11 cellular contexts compared by ENCODE assay signal in genomic region chr20:54535045-54535444, GRCh38.
"Had no signal": no experiment of that assay in that cellular context is flagged by ENCODE, and none has a peak within 500 bp of the region (broad histone marks: within the 10 kb centered on the region; RNA-seq: fewer than 3 reads in every experiment).

No MANE protein-coding gene starts in this region.

- H3K27ac ChIP-seq: dorsolateral prefrontal cortex, lower lobe of right lung, neural progenitor cell, parathyroid adenoma, skin epidermis had no signal

- H3K79me2 ChIP-seq: parathyroid adenoma had no signal

- H3K36me3 ChIP-seq: lower lobe of right lung, neural progenitor cell had no signal

- DNase-seq: activated naive CD4-positive, alpha-beta T cell treated with anti-CD3 and anti-CD28 coated beads, Interleukin-2, amount 10 ng/mL, durations not matched to agents 7 days and 5 days; amniotic stem cell; cerebellar nuclear complex; dorsolateral prefrontal cortex; hypothalamus; lower lobe of right lung; retina had no signal

- H3K27me3 ChIP-seq: dorsolateral prefrontal cortex, neural progenitor cell had no signal

- H2AFZ ChIP-seq: neural progenitor cell, parathyroid adenoma had no signal

- H3K9ac ChIP-seq: neural progenitor cell, parathyroid adenoma had no signal

- ATAC-seq: esophagus mucosa, lower lobe of right lung had no signal

- H3K4me3 ChIP-seq: dorsolateral prefrontal cortex, lower lobe of right lung, neural progenitor cell, skin epidermis had no signal

- H3K4me2 ChIP-seq: neural progenitor cell had no signal

- H3K4me1 ChIP-seq: lower lobe of right lung, neural progenitor cell, parathyroid adenoma had no signal
